17 cellular contexts compared by ENCODE assay signal in genomic region chr11:106959800-106960199, GRCh38. TPM values are rescaled to one million over a fixed set of nuclear protein-coding genes. Genes with fewer than 3 reads are reported as not detected.
DNase-seq lines count a peak whose midpoint lies in the region; ATAC-seq and TF ChIP-seq lines count a peak whose summit lies in the region.
"Had no signal": no experiment of that assay in that cellular context is flagged by ENCODE, and none has a peak within 500 bp of the region (broad histone marks: within the 10 kb centered on the region; RNA-seq: fewer than 3 reads in every experiment).

No MANE protein-coding gene starts in this region.

- H3K27ac Mint-ChIP-seq in HFFc6, result peak overlapping the region; percentile 68; the same call in 1 of the 2 replicates
- H3K27ac Mint-ChIP-seq: activated CD4-positive, alpha-beta memory T cell treated with anti-CD3 and anti-CD28 coated beads for 36 hours; activated naive CD8-positive, alpha-beta T cell; memory B cell had no signal

- H3K36me3 Mint-ChIP-seq in HFFc6 (ENCODE audit: low read depth), result no peaks in the 10 kb centered on the region
- H3K36me3 Mint-ChIP-seq: activated CD4-positive, alpha-beta memory T cell treated with anti-CD3 and anti-CD28 coated beads for 36 hours; activated naive CD8-positive, alpha-beta T cell; memory B cell had no signal

- H3K27ac ChIP-seq in mesodermal cell (ENCODE audit: low read depth, low read length, severe bottlenecking) (peak overlapping the region; percentile 85), OCI-LY7 (ENCODE audit: low read depth, low read length, poor library complexity, severe bottlenecking) (no peak overlapping the region), dorsolateral prefrontal cortex (no peak overlapping the region)
- H3K27ac ChIP-seq: RWPE1 had no signal

- H3K4me1 Mint-ChIP-seq in HFFc6 (ENCODE audit: low read depth), result peaks cover 22% of the 10 kb centered on the region; the same call in 1 of the 2 replicates
- H3K4me1 Mint-ChIP-seq: memory B cell had no signal

- no peak overlapping the region for H3K4me2 ChIP-seq in OCI-LY7 (ENCODE audit: low read length)

- CTCF ChIA-PET in AG04449 (lab: Yijun Ruan, JAX) (interaction anchor here (2.2 kb wide), 1 partner anchor 57 kb away, joined by 7 read pairs; no protein-coding TSS in a partner anchor), OCI-LY7 (lab: Charles Lee; ENCODE audit: unreplicated experiment) (no interaction called here)

- no peaks in the 10 kb centered on the region for H3K27me3 ChIP-seq in dorsolateral prefrontal cortex
- H3K27me3 ChIP-seq: uterus had no signal

- no TSS peak for BruUV-seq in OCI-LY7 (replicated peaks; lab: Mats Ljungman, UMichigan)

- no peaks in the 10 kb centered on the region for H4K20me1 ChIP-seq in OCI-LY7 (ENCODE audit: insufficient read depth, low read length)

- intact Hi-C loops in OCI-LY7 (cut with micrococcal nuclease; ENCODE audit: unreplicated experiment) (no loop called here), dorsolateral prefrontal cortex (cut with DNase I) (no loop called here)

- no peaks in the 10 kb centered on the region for H3K9me3 ChIP-seq in mesodermal cell (ENCODE audit: control insufficient read depth, low read length)
- H3K9me3 ChIP-seq in OCI-LY7 (ENCODE audit: low read length), result no peaks in the 10 kb centered on the region
- H3K9me3 ChIP-seq: Caco-2, uterus had no signal

- H2AFZ ChIP-seq in OCI-LY7 (ENCODE audit: low read length), result no peak overlapping the region

- DNase-seq in AG04449 (ENCODE audit: low read depth, low spot score), result peak; percentile 64
- peak; percentile 8 for DNase-seq in HFFc6
- DNase-seq in dedifferentiated amniotic fluid mesenchymal stem cell (ENCODE audit: extremely low spot score), result peak; percentile 75
- DNase-seq in OCI-LY7 (ENCODE audit: low spot score), result no peak
- DNase-seq in stimulated activated CD4-positive, alpha-beta T cell treated with anti-CD3 and anti-CD28 coated beads, Interleukin-4, amount 100 ng/mL, for 4 hours, result no peak
- DNase-seq in dorsolateral prefrontal cortex, result no peak
- DNase-seq: activated CD4-positive, alpha-beta memory T cell treated with anti-CD3 and anti-CD28 coated beads for 36 hours; activated T-cell treated with anti-CD3 and anti-CD28 coated beads, Interleukin-2, amount 50 U/mL, for 4 hours; Caco-2; NCI-H187 treated with DMSO at 0.1 percent for 48 hours; T-helper 1 cell; uterus had no signal

- TF ChIP-seq CTCF in AG04449 (IDR thresholded peaks at IDR 0.05; ENCODE audit: insufficient read depth, low read length, missing control alignments) (no peak), HFFc6 (IDR thresholded peaks at IDR 0.05) (no peak), OCI-LY7 (conservative IDR thresholded peaks at IDR 0.05; ENCODE audit: low read length) (no peak), dorsolateral prefrontal cortex (IDR thresholded peaks at IDR 0.05 in 54 of 56, conservative IDR thresholded peaks at IDR 0.05 in 2 of 56; ENCODE audit: low read depth in 1 of 56, partially characterized antibody in 56 of 56) (no peak)

- H3K79me2 ChIP-seq in OCI-LY7 (ENCODE audit: insufficient read depth, low read depth, low read length), result no peaks in the 10 kb centered on the region

- H3K36me3 ChIP-seq in mesodermal cell (ENCODE audit: control insufficient read depth, insufficient read depth, low read length), result no peaks in the 10 kb centered on the region
- no peaks in the 10 kb centered on the region for H3K36me3 ChIP-seq in OCI-LY7 (ENCODE audit: insufficient read depth, low read length)

- peaks cover 4% of the 10 kb centered on the region; the same call in 1 of the 2 replicates for H3K27me3 Mint-ChIP-seq in HFFc6 (ENCODE audit: insufficient read depth)
- H3K27me3 Mint-ChIP-seq: activated CD4-positive, alpha-beta memory T cell treated with anti-CD3 and anti-CD28 coated beads for 36 hours; activated naive CD8-positive, alpha-beta T cell; memory B cell had no signal

- POLR2A ChIA-PET in AG04449 (lab: Yijun Ruan, JAX), result no interaction called here
- POLR2A ChIA-PET in OCI-LY7 (lab: Charles Lee), result interaction anchor here (0.6 to 1.2 kb wide), 2 partner anchors 11 to 761 kb away, joined by 3 to 4 read pairs; no protein-coding TSS in a partner anchor

- no peaks in the 10 kb centered on the region for H3K9me2 ChIP-seq in OCI-LY7 (ENCODE audit: insufficient read depth, low read length)

- WGBS in mesodermal cell (ENCODE audit: insufficient coverage in 2 of 2), 2 experiments, result no CpG with 5 or more reads among the region's 1 CpG

- H3K4me3 Mint-ChIP-seq in HFFc6, result no peak overlapping the region
- H3K4me3 Mint-ChIP-seq: activated CD4-positive, alpha-beta memory T cell treated with anti-CD3 and anti-CD28 coated beads for 36 hours; activated naive CD8-positive, alpha-beta T cell; activated T-cell treated with anti-CD3 and anti-CD28 coated beads, Interleukin-2, amount 50 U/mL, for 4 hours; memory B cell had no signal

- H3K4me1 ChIP-seq in mesodermal cell (ENCODE audit: control insufficient read depth, insufficient read depth, low read length, poor library complexity, severe bottlenecking) (peaks cover 38% of the 10 kb centered on the region), OCI-LY7 (ENCODE audit: insufficient read depth, low read length, poor library complexity, severe bottlenecking) (no peaks in the 10 kb centered on the region)
- H3K4me1 ChIP-seq: Caco-2 had no signal

- H3K4me3 ChIP-seq in AG04449 (ENCODE audit: low read depth, low read length) (no peak overlapping the region), mesodermal cell (ENCODE audit: extremely low read depth, insufficient read depth, low read length, poor library complexity, severe bottlenecking) (no peak overlapping the region), OCI-LY7 (ENCODE audit: low read depth, low read length, poor library complexity, severe bottlenecking) (no peak overlapping the region), dorsolateral prefrontal cortex (no peak overlapping the region)
- H3K4me3 ChIP-seq: uterus had no signal

- ATAC-seq in HG03135 (IDR thresholded peaks at IDR 0.05; ENCODE audit: unreplicated experiment), result no peak
- ATAC-seq: activated T-cell treated with anti-CD3 and anti-CD28 coated beads, Interleukin-2, amount 50 U/mL, for 4 hours had no signal

- H3K9me3 Mint-ChIP-seq in HFFc6, result peaks cover 4% of the 10 kb centered on the region; the same call in 1 of the 2 replicates
- H3K9me3 Mint-ChIP-seq: memory B cell had no signal

RNA-seq across cellular contexts. Expression of gene GUCY1A2, which starts 58.5 kb away (rescaled TPM):
- total RNA-seq in HFFc6 (2021; fragmentation: NEBNext Ultra II Directional; extraction: Animal tissue kit (Norgen Biotek cat#: 25700)), result under 1 TPM in 5 of 6 experiments, not detected in 1; 0.05 to 0.21 (median 0.10) TPM
- 3.9 TPM for polyA plus RNA-seq in mesodermal cell (2013, experiment 1 of 2)
- polyA plus RNA-seq in mesodermal cell (2013, experiment 2 of 2), result 3.7 TPM
- under 0.01 TPM in 1 of 2 replicates, not detected in the other for total RNA-seq in OCI-LY7 (2014; rRNA removed; shearing (Covaris generic))
- total RNA-seq in OCI-LY7 (2022) (not detected in 2 replicates), dorsolateral prefrontal cortex (10 to 100 TPM; 20.3 to 89.9 (median 64.0) TPM)
- total RNA-seq: activated CD4-positive, alpha-beta memory T cell treated with anti-CD3 and anti-CD28 coated beads for 36 hours; Caco-2 had no signal

Comparison
In these comparisons a context has a peak if more than half of its experiments do, and no peak if none do; other contexts are left out.
1. DNase-seq: peak in AG04449 (single experiment), HFFc6 (single experiment) and dedifferentiated amniotic fluid mesenchymal stem cell (single experiment); none in OCI-LY7 (single experiment), stimulated activated CD4-positive, alpha-beta T cell treated with anti-CD3 and anti-CD28 coated beads, Interleukin-4, amount 100 ng/mL, for 4 hours (0 of 2) and dorsolateral prefrontal cortex (0 of 10).
2. RNA of gene GUCY1A2, which starts 58.5 kb away (total RNA-seq): 20.3 to 89.9 TPM in dorsolateral prefrontal cortex; 0.05 to 0.21 TPM in HFFc6 and under 0.01 TPM in OCI-LY7; every median in the first group is over 10 times any median in the second.